Comparison of ENCODE assay signal across 12 cellular contexts in the genomic region with DNA sequence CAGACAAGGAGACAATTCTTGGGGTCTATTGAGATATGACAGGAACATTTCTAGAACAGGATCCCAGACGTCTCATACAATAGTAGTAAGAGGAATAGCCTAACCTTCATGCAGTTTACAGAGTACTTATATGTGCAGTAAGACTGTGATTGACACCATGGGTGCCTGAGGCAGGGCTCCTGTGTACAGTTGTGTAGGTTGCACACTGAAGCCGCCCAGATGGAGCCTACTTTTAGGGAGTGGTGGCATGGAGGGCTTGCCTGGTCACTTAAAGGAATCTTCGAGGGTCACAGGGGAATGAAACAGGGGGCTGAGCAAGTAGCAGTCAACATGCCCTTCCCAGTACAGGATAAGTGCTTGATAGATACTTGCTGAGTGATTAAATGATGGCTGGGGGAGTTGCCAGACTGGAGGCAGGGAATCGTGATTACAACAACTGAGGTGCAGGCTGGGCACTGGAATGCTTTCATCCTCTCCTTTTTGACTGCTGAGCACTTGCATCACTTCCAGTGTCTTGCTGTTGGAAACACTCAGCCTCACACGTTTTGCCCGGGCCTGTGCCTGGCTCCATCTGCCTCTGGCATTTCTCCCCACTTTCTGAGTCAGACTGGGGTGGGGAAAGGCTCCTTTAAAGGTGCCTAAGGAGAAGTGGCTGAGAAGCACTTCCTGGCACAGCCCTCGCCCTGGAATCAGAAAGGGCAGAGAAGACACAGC.
DNase-seq lines count a peak whose midpoint lies in the region; ATAC-seq and TF ChIP-seq lines count a peak whose summit lies in the region.
"Had no signal": no experiment of that assay in that cellular context is flagged by ENCODE, and none has a peak within 500 bp of the region (broad histone marks: within the 10 kb centered on the region; RNA-seq: fewer than 3 reads in every experiment).

No MANE protein-coding gene starts in this region.

- no peak for TF ChIP-seq CTCF in colonic mucosa (IDR thresholded peaks at IDR 0.05)
- TF ChIP-seq CTCF in CD4-positive, alpha-beta T cell (IDR thresholded peaks at IDR 0.05) = no peak

- peak; percentile 96 to 99 for ATAC-seq in left cardiac atrium
- no peak for ATAC-seq in CD4-positive, alpha-beta T cell (ENCODE audit: poor library complexity)
- ATAC-seq: effector memory CD8-positive, alpha-beta T cell had no signal

- no peaks in the 10 kb centered on the region for H3K36me3 Mint-ChIP-seq in CD4-positive, alpha-beta T cell (ENCODE audit: low read depth)

- H3K27me3 ChIP-seq in colonic mucosa = no peaks in the 10 kb centered on the region
- no peaks in the 10 kb centered on the region for H3K27me3 ChIP-seq in CD4-positive, alpha-beta T cell (ENCODE audit: control insufficient read depth, insufficient read depth, low read length)

- DNase-seq in HCEC 1CT = peak; percentile 87
- peak; percentile 67 for DNase-seq in left cardiac atrium
- DNase-seq in superior temporal gyrus (ENCODE audit: extremely low spot score) = peak; percentile 49
- no peak for DNase-seq in NK-92 (lab: John Stamatoyannopoulos, UW; ENCODE audit: unreplicated experiment)
- DNase-seq in colonic mucosa = no peak
- DNase-seq in D341Med (ENCODE audit: low spot score) = no peak
- DNase-seq in CD4-positive, alpha-beta T cell = no peak
- DNase-seq: activated CD8-positive, alpha-beta memory T cell treated with anti-CD3 and anti-CD28 coated beads for 24 hours; effector memory CD8-positive, alpha-beta T cell had no signal

- H3K4me1 ChIP-seq in colonic mucosa = no peaks in the 10 kb centered on the region
- H3K4me1 ChIP-seq: HAP-1 had no signal

- POLR2A ChIA-PET in CD4-positive, alpha-beta T cell (lab: Charles Lee) = no interaction called here

- CTCF ChIA-PET in CD4-positive, alpha-beta T cell (lab: Charles Lee) = no interaction called here

- no peak overlapping the region for H3K4me3 Mint-ChIP-seq in CD4-positive, alpha-beta T cell
- H3K4me3 Mint-ChIP-seq: effector memory CD8-positive, alpha-beta T cell; nephron had no signal

- peaks cover 14% of the 10 kb centered on the region for H3K27me3 Mint-ChIP-seq in CD4-positive, alpha-beta T cell

- H3K4me3 ChIP-seq in colonic mucosa = no peak overlapping the region
- H3K4me3 ChIP-seq: HAP-1 had no signal

- H3K9me3 Mint-ChIP-seq in CD4-positive, alpha-beta T cell = no peaks in the 10 kb centered on the region
- H3K9me3 Mint-ChIP-seq: effector memory CD8-positive, alpha-beta T cell had no signal

- H3K27ac ChIP-seq in angular gyrus (ENCODE audit: low read depth, low read length) (peak overlapping the region; percentile 10), colonic mucosa (no peak overlapping the region)
- H3K27ac ChIP-seq in CD4-positive, alpha-beta T cell (ENCODE audit: low read depth, low read length) = no peak overlapping the region

- intact Hi-C loops in left cardiac atrium (cut with DNase I) = no loop called here
- intact Hi-C loops in colonic mucosa (cut with DNase I) = no loop called here
- intact Hi-C loops in CD4-positive, alpha-beta T cell (cut with DNase I, micrococcal nuclease) = no loop called here

- no peaks in the 10 kb centered on the region for H3K36me3 ChIP-seq in colonic mucosa
- H3K36me3 ChIP-seq: HAP-1 had no signal

- no peaks in the 10 kb centered on the region for H3K4me1 Mint-ChIP-seq in CD4-positive, alpha-beta T cell (ENCODE audit: low read depth)
- H3K4me1 Mint-ChIP-seq: nephron had no signal

- H3K9me3 ChIP-seq in colonic mucosa = no peaks in the 10 kb centered on the region
- H3K9me3 ChIP-seq in CD4-positive, alpha-beta T cell (ENCODE audit: control insufficient read depth, low read length) = no peaks in the 10 kb centered on the region
- H3K9me3 ChIP-seq: HAP-1 had no signal

- H3K27ac Mint-ChIP-seq in CD4-positive, alpha-beta T cell = no peak overlapping the region
- H3K27ac Mint-ChIP-seq: effector memory CD8-positive, alpha-beta T cell; nephron had no signal

- H3K9ac ChIP-seq in colonic mucosa (ENCODE audit: low read depth in 2 of 2, low read length in 2 of 2) = no peak overlapping the region

Comparison
In these comparisons a context has a peak if more than half of its experiments do, and no peak if none do; other contexts are left out.
1. DNase-seq: peak in HCEC 1CT (single experiment), left cardiac atrium (single experiment) and superior temporal gyrus (single experiment); none in NK-92 (single experiment), colonic mucosa (single experiment), D341Med (single experiment) and CD4-positive, alpha-beta T cell (0 of 10).